Comparison of ENCODE assay signal across 8 cellular contexts in the genomic region with DNA sequence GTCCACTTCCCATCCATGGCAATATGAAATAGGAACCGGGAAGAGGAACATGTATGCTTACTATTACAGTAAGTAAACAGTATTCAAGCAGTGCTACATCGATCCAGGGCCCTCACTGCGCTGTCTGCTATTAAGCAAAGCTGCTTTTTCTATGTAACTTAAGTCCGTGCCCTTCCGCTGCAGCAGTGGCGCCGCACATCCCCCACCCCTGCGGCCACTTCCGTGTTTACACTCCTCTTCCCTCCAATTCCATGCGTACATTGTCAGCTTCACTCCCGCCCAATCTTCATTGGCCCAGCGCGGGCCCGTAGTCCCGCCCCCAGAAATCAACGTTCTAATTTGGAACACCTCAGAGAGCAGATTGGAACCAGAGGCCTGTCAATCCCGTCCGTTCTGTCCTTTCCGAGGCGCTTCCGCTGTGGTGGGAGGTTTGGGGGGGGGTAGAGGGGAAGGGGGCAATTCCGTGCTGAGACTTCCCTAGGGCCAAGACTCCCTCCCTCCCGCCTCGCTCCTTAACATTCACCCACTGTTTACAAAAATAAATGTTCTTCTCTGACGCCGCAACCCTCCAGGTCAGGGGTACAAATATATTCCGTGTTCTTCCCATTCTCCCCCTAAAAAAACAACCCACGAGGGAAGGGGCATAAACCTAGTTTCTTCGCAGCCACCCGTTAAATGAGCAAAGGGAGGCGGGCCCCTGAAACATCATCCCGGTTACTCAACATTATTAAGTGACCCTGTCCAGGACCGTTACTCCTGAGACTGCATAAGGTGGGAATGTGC.
A peak's percentile ranks its signal among the peaks of the same experiment; 100 is the strongest.
DNase-seq lines count a peak whose midpoint lies in the region; ATAC-seq and TF ChIP-seq lines count a peak whose summit lies in the region.

No MANE protein-coding gene starts in this region.

- CTCF ChIA-PET in WTC11 (lab: Charles Lee), result interaction anchor here (0.7 to 2.5 kb wide), 3 partner anchors 52 to 213 kb away, joined by 3 to 13 read pairs (median 10); no protein-coding TSS in a partner anchor

- peak; percentile 53 for TF ChIP-seq POLR2A in GM18951 (IDR thresholded peaks at IDR 0.05; ENCODE audit: extremely low read depth, insufficient read depth, insufficient read length)

- TF ChIP-seq CTCF in WTC11 (IDR thresholded peaks at IDR 0.05), result no peak
- no peak for TF ChIP-seq CTCF in cardiac fibroblast (IDR thresholded peaks at IDR 0.05; ENCODE audit: low read depth, low read length)

- POLR2A ChIA-PET in WTC11 (lab: Charles Lee), result interaction anchor here (0.5 to 2.3 kb wide), 6 partner anchors 32 to 579 kb away, joined by 4 to 9 read pairs (median 4); a partner anchor contains a TSS

- no peaks in the 10 kb centered on the region; the same call in 1 of the 2 replicates for H3K27me3 Mint-ChIP-seq in WTC11 (ENCODE audit: low read depth)

- DNase-seq in AG08396 (ENCODE audit: low spot score) (peak; percentile 93), NCI-H2227 treated with DMSO at 0.1 percent for 48 hours (lab: John Stamatoyannopoulos, UW) (peak; percentile 93), WTC11 (ENCODE audit: low spot score) (peak; percentile 94), cardiac fibroblast (ENCODE audit: low read depth in 2 of 2) (peak; percentile 97 to 98), iPS-NIHi11 (ENCODE audit: low spot score) (peak; percentile 92)

- H3K36me3 Mint-ChIP-seq in WTC11, result no peaks in the 10 kb centered on the region

- in situ Hi-C loops in GM18951 (cut with MboI; ENCODE audit: low sequenced_read_pairs, unreplicated experiment), result no loop called here

- no peaks in the 10 kb centered on the region for H3K9me3 Mint-ChIP-seq in WTC11

- H3K4me3 ChIP-seq in cardiac fibroblast (replicated peaks in 1 of 2; ENCODE audit: low read depth in 2 of 2, low read length in 2 of 2), result peak overlapping the region; percentile 90 to 97
- H3K4me3 ChIP-seq in skin epidermis, result peak overlapping the region; percentile 51 to 93 (median 84)

- peak overlapping the region; percentile 96 for H3K4me3 Mint-ChIP-seq in WTC11

- ATAC-seq in HG03175 (IDR thresholded peaks at IDR 0.05; ENCODE audit: unreplicated experiment) (peak; percentile 86), WTC11 (peak; percentile 92)

- H3K4me1 Mint-ChIP-seq in WTC11, result peaks cover 30% of the 10 kb centered on the region

- peak overlapping the region; percentile 99 for H3K27ac Mint-ChIP-seq in WTC11

- H3K27ac ChIP-seq in skin epidermis, result peak overlapping the region; percentile 66 to 97 (median 91)

TF ChIP-seq in WTC11, 78 proteins besides CTCF, POLR2A, EP300 and RAD21 (continues in another document):
- TF ChIP-seq, protein P1, sequence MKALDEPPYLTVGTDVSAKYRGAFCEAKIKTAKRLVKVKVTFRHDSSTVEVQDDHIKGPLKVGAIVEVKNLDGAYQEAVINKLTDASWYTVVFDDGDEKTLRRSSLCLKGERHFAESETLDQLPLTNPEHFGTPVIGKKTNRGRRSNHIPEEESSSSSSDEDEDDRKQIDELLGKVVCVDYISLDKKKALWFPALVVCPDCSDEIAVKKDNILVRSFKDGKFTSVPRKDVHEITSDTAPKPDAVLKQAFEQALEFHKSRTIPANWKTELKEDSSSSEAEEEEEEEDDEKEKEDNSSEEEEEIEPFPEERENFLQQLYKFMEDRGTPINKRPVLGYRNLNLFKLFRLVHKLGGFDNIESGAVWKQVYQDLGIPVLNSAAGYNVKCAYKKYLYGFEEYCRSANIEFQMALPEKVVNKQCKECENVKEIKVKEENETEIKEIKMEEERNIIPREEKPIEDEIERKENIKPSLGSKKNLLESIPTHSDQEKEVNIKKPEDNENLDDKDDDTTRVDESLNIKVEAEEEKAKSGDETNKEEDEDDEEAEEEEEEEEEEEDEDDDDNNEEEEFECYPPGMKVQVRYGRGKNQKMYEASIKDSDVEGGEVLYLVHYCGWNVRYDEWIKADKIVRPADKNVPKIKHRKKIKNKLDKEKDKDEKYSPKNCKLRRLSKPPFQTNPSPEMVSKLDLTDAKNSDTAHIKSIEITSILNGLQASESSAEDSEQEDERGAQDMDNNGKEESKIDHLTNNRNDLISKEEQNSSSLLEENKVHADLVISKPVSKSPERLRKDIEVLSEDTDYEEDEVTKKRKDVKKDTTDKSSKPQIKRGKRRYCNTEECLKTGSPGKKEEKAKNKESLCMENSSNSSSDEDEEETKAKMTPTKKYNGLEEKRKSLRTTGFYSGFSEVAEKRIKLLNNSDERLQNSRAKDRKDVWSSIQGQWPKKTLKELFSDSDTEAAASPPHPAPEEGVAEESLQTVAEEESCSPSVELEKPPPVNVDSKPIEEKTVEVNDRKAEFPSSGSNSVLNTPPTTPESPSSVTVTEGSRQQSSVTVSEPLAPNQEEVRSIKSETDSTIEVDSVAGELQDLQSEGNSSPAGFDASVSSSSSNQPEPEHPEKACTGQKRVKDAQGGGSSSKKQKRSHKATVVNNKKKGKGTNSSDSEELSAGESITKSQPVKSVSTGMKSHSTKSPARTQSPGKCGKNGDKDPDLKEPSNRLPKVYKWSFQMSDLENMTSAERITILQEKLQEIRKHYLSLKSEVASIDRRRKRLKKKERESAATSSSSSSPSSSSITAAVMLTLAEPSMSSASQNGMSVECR (CRISPR knock-in tag; IDR thresholded peaks at IDR 0.05; ENCODE audit: borderline replicate concordance), result peak; percentile 59; the same call in 1 of the 2 replicates
- TF ChIP-seq FOXJ3 (CRISPR knock-in tag; IDR thresholded peaks at IDR 0.05; ENCODE audit: borderline replicate concordance) (no peak), ZNF317 (CRISPR knock-in tag; IDR thresholded peaks at IDR 0.05; ENCODE audit: borderline replicate concordance, low read depth) (no peak), NFYB (CRISPR knock-in tag; conservative IDR thresholded peaks at IDR 0.05; ENCODE audit: low read depth) (peak; percentile 86), ZNF138 (CRISPR knock-in tag; conservative IDR thresholded peaks at IDR 0.05) (no peak), ZNF121 (CRISPR knock-in tag; IDR thresholded peaks at IDR 0.05) (peak; percentile 74; the same call in 1 of the 2 replicates), MYBL2 (CRISPR knock-in tag; IDR thresholded peaks at IDR 0.05) (no peak; the same call in 1 of the 2 replicates), ETV6 (CRISPR knock-in tag; IDR thresholded peaks at IDR 0.05) (no peak), FOXK1 (CRISPR knock-in tag; IDR thresholded peaks at IDR 0.05) (peak; percentile 100)
- TF ChIP-seq, protein P2, sequence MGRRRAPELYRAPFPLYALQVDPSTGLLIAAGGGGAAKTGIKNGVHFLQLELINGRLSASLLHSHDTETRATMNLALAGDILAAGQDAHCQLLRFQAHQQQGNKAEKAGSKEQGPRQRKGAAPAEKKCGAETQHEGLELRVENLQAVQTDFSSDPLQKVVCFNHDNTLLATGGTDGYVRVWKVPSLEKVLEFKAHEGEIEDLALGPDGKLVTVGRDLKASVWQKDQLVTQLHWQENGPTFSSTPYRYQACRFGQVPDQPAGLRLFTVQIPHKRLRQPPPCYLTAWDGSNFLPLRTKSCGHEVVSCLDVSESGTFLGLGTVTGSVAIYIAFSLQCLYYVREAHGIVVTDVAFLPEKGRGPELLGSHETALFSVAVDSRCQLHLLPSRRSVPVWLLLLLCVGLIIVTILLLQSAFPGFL (CRISPR knock-in tag; IDR thresholded peaks at IDR 0.05; ENCODE audit: borderline replicate concordance), result no peak
- TF ChIP-seq, protein P3, sequence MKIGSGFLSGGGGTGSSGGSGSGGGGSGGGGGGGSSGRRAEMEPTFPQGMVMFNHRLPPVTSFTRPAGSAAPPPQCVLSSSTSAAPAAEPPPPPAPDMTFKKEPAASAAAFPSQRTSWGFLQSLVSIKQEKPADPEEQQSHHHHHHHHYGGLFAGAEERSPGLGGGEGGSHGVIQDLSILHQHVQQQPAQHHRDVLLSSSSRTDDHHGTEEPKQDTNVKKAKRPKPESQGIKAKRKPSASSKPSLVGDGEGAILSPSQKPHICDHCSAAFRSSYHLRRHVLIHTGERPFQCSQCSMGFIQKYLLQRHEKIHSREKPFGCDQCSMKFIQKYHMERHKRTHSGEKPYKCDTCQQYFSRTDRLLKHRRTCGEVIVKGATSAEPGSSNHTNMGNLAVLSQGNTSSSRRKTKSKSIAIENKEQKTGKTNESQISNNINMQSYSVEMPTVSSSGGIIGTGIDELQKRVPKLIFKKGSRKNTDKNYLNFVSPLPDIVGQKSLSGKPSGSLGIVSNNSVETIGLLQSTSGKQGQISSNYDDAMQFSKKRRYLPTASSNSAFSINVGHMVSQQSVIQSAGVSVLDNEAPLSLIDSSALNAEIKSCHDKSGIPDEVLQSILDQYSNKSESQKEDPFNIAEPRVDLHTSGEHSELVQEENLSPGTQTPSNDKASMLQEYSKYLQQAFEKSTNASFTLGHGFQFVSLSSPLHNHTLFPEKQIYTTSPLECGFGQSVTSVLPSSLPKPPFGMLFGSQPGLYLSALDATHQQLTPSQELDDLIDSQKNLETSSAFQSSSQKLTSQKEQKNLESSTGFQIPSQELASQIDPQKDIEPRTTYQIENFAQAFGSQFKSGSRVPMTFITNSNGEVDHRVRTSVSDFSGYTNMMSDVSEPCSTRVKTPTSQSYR (CRISPR knock-in tag; IDR thresholded peaks at IDR 0.05), result peak; percentile 47; the same call in 1 of the 2 replicates
- TF ChIP-seq, protein P4, sequence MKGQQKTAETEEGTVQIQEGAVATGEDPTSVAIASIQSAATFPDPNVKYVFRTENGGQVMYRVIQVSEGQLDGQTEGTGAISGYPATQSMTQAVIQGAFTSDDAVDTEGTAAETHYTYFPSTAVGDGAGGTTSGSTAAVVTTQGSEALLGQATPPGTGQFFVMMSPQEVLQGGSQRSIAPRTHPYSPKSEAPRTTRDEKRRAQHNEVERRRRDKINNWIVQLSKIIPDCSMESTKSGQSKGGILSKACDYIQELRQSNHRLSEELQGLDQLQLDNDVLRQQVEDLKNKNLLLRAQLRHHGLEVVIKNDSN (CRISPR knock-in tag; IDR thresholded peaks at IDR 0.05), result no peak
- TF ChIP-seq, protein P5, sequence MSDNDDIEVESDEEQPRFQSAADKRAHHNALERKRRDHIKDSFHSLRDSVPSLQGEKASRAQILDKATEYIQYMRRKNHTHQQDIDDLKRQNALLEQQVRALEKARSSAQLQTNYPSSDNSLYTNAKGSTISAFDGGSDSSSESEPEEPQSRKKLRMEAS (CRISPR knock-in tag; IDR thresholded peaks at IDR 0.05), result peak; percentile 76; the same call in 1 of the 2 replicates
- TF ChIP-seq, protein P6, sequence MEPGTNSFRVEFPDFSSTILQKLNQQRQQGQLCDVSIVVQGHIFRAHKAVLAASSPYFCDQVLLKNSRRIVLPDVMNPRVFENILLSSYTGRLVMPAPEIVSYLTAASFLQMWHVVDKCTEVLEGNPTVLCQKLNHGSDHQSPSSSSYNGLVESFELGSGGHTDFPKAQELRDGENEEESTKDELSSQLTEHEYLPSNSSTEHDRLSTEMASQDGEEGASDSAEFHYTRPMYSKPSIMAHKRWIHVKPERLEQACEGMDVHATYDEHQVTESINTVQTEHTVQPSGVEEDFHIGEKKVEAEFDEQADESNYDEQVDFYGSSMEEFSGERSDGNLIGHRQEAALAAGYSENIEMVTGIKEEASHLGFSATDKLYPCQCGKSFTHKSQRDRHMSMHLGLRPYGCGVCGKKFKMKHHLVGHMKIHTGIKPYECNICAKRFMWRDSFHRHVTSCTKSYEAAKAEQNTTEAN (CRISPR knock-in tag; IDR thresholded peaks at IDR 0.05), result no peak

Comparison
In these comparisons a context has a peak if more than half of its experiments do, and no peak if none do; other contexts are left out.
1. Peak in every context shown above with its lines: DNase-seq, ATAC-seq, H3K4me3 ChIP-seq and H3K27ac ChIP-seq.